9 cellular contexts compared by ENCODE assay signal in the genomic region with DNA sequence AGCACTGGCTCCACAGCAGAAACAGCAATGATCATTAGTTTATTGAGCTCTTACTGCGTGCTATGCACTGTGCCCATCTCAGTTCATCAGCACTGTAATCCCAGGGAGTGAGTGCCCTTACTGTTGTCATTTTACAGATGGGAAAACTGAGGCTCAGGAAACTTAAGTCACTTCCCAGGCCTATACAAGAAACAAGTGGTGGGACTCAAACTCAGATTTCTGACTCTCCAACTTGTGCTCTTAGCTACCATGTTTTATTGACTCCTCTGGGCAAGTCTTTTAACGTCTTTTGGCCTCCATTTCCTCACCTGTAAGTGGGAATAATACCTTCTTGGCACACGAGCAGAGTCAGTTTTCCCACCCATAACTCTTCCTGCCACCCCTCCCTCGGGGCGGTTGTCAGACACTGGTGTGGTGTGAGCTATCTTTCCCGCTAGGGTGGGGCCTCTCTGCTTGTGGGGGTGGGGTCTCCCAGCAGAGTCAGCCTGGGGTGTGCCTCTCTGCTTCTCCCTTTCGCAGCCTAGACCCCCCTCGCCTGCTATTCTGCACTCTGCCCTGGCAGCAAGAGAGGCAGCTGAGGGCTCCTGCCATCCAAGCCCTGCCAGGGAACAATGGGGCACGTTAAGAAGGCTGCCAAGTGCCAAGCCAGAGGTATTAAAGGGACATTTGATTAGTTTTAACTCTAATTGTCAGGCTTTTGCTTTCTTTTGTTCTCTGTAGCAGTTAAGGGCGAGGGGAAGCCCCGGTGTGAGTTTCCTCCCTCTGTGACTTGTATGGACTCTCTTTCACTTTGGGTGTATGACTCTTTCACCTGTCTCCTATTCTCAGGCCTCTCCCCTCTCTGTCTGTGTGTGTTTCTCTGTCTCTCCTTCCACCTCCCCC. TPM values are rescaled to one million over a fixed set of nuclear protein-coding genes. Genes with fewer than 3 reads are reported as not detected.
A peak's percentile ranks its signal among the peaks of the same experiment; 100 is the strongest.
DNase-seq lines count a peak whose midpoint lies in the region; ATAC-seq, FAIRE-seq and TF ChIP-seq lines count a peak whose summit lies in the region.
"Had no signal": no experiment of that assay in that cellular context is flagged by ENCODE, and none has a peak within 500 bp of the region (broad histone marks: within the 10 kb centered on the region; RNA-seq: fewer than 3 reads in every experiment).

No MANE protein-coding gene starts in this region.

- H3K9me3 Mint-ChIP-seq in GM23338 = no peaks in the 10 kb centered on the region
- H3K9me3 Mint-ChIP-seq in activated naive CD4-positive, alpha-beta T cell treated with anti-CD3 and anti-CD28 coated beads, Interleukin-2, amount 50 U/mL, for 72 hours = no peaks in the 10 kb centered on the region
- no peaks in the 10 kb centered on the region for H3K9me3 Mint-ChIP-seq in stimulated activated effector memory CD8-positive, alpha-beta T cell treated with anti-CD3 and anti-CD28 coated beads, Interleukin-12 subunit alpha, Interleukin-12 subunit beta, amount 100 ng/mL, for 72 hours

- peaks cover 3% of the 10 kb centered on the region; the same call in 1 of the 2 replicates for H3K79me2 ChIP-seq in GM23338 (replicated peaks; ENCODE audit: insufficient read depth)

- H2AFZ ChIP-seq in GM23338 = no peak overlapping the region

- H3K27ac Mint-ChIP-seq in GM23338 = no peak overlapping the region
- peak overlapping the region; percentile 86 to 93 for H3K27ac Mint-ChIP-seq in activated naive CD4-positive, alpha-beta T cell treated with anti-CD3 and anti-CD28 coated beads, Interleukin-2, amount 50 U/mL, for 72 hours
- peak overlapping the region; percentile 78 for H3K27ac Mint-ChIP-seq in stimulated activated effector memory CD8-positive, alpha-beta T cell treated with anti-CD3 and anti-CD28 coated beads, Interleukin-12 subunit alpha, Interleukin-12 subunit beta, amount 100 ng/mL, for 72 hours

- H3K27me3 Mint-ChIP-seq in GM23338 (ENCODE audit: insufficient read depth, low read depth, poor library complexity) = peaks cover 4% of the 10 kb centered on the region

- H3K4me3 Mint-ChIP-seq in GM23338 = no peak overlapping the region
- peak overlapping the region; percentile 71 for H3K4me3 Mint-ChIP-seq in stimulated activated effector memory CD8-positive, alpha-beta T cell treated with anti-CD3 and anti-CD28 coated beads, Interleukin-12 subunit alpha, Interleukin-12 subunit beta, amount 100 ng/mL, for 72 hours

- no peak for FAIRE-seq in H54 (lab: Jason Lieb, UNC)

- TF ChIP-seq CTCF in GM23338 (conservative IDR thresholded peaks at IDR 0.05; ENCODE audit: low read depth in 2 of 2) = no peak

- H3K4me1 Mint-ChIP-seq in GM23338 = peaks cover 37% of the 10 kb centered on the region
- peaks cover 85% of the 10 kb centered on the region for H3K4me1 Mint-ChIP-seq in stimulated activated effector memory CD8-positive, alpha-beta T cell treated with anti-CD3 and anti-CD28 coated beads, Interleukin-12 subunit alpha, Interleukin-12 subunit beta, amount 100 ng/mL, for 72 hours

- H4K20me1 ChIP-seq in GM23338 (replicated peaks; ENCODE audit: insufficient read depth) = no peaks in the 10 kb centered on the region

- H3K9me2 ChIP-seq in GM23338 (ENCODE audit: insufficient read depth) = no peaks in the 10 kb centered on the region

- TF ChIP-seq POLR2A in H54 (IDR thresholded peaks at IDR 0.05; ENCODE audit: low read depth, low read length) = no peak

- H3K4me3 ChIP-seq in GM23338 = no peak overlapping the region

- H3K36me3 Mint-ChIP-seq in GM23338 (ENCODE audit: low read depth) = no peaks in the 10 kb centered on the region
- peaks cover 13 to 53% of the 10 kb centered on the region in 2 donors for H3K36me3 Mint-ChIP-seq in activated naive CD4-positive, alpha-beta T cell treated with anti-CD3 and anti-CD28 coated beads, Interleukin-2, amount 50 U/mL, for 72 hours
- peaks cover 47% of the 10 kb centered on the region for H3K36me3 Mint-ChIP-seq in stimulated activated effector memory CD8-positive, alpha-beta T cell treated with anti-CD3 and anti-CD28 coated beads, Interleukin-12 subunit alpha, Interleukin-12 subunit beta, amount 100 ng/mL, for 72 hours

- H3F3A ChIP-seq in GM23338 (replicated peaks; ENCODE audit: low read depth) = no peaks in the 10 kb centered on the region

- no peaks in the 10 kb centered on the region for H3K27me3 ChIP-seq in GM23338 (ENCODE audit: insufficient read depth)

- peaks cover 13% of the 10 kb centered on the region; the same call in 1 of the 2 replicates for H3K4me1 ChIP-seq in GM23338 (ENCODE audit: insufficient read depth)

- peak; percentile 95 for ATAC-seq in GM18502 (IDR thresholded peaks at IDR 0.05; ENCODE audit: poor library complexity, unreplicated experiment)
- peak; percentile 59 for ATAC-seq in GM23338
- ATAC-seq in activated naive CD4-positive, alpha-beta T cell treated with anti-CD3 and anti-CD28 coated beads, Interleukin-2, amount 50 U/mL, for 72 hours = peak; percentile 69 to 76
- peak; percentile 76 for ATAC-seq in stimulated activated effector memory CD8-positive, alpha-beta T cell treated with anti-CD3 and anti-CD28 coated beads, Interleukin-12 subunit alpha, Interleukin-12 subunit beta, amount 100 ng/mL, for 72 hours

- H3K36me3 ChIP-seq in GM23338 (ENCODE audit: insufficient read depth) = no peaks in the 10 kb centered on the region

- H3K4me2 ChIP-seq in GM23338 = peak overlapping the region; percentile 66; the same call in 1 of the 2 replicates

- H3K27ac ChIP-seq in GM23338 (ENCODE audit: low read depth) = peak overlapping the region; percentile 55; the same call in 1 of the 2 replicates
- H3K27ac ChIP-seq: HL-60 had no signal

- DNase-seq in GM23338 (ENCODE audit: low spot score) (peak; percentile 25), NCI-H1105 treated with DMSO at 0.1 percent for 48 hours (lab: John Stamatoyannopoulos, UW) (peak; percentile 68), H54 (ENCODE audit: insufficient read length, low spot score) (no peak), NCI-H2227 treated with DMSO at 0.1 percent for 48 hours (lab: John Stamatoyannopoulos, UW) (no peak), NCI-H748 (lab: John Stamatoyannopoulos, UW; ENCODE audit: unreplicated experiment) (no peak)
- DNase-seq in activated naive CD4-positive, alpha-beta T cell treated with anti-CD3 and anti-CD28 coated beads, Interleukin-2, amount 50 U/mL, for 72 hours (ENCODE audit: low spot score in 2 of 2) = peak in 1 of 2 donors; percentile 38
- peak in 1 of 2 donors; percentile 63 for DNase-seq in stimulated activated effector memory CD8-positive, alpha-beta T cell treated with anti-CD3 and anti-CD28 coated beads, Interleukin-12 subunit alpha, Interleukin-12 subunit beta, amount 100 ng/mL, for 72 hours (ENCODE audit: low spot score in 2 of 2)

TF ChIP-seq in GM23338, 12 proteins besides CTCF, POLR2A, EP300 and RAD21 (continues in another document):
- TF ChIP-seq NANOG (IDR thresholded peaks at IDR 0.05; ENCODE audit: borderline replicate concordance) = no peak

RNA-seq across cellular contexts. Expression of a gene that starts 12.1 kb away (rescaled TPM):
- total RNA-seq in GM23338 (2014; rRNA removed; shearing (Covaris generic)) = 9.4 and 12.9 TPM in 2 replicates
- polyA plus RNA-seq in GM23338 (2016; fragmentation: Nextera tagmentation; extraction: Ambion mirVana) = 2.6 and 3.2 TPM in 2 replicates
- total RNA-seq in activated naive CD4-positive, alpha-beta T cell treated with anti-CD3 and anti-CD28 coated beads, Interleukin-2, amount 50 U/mL, for 72 hours = 10 to 100 TPM; 22.9 to 66.2 TPM

Comparison
In these comparisons a context has a peak if more than half of its experiments do, and no peak if none do; other contexts are left out.
1. DNase-seq: peak in GM23338 (single experiment) and NCI-H1105 treated with DMSO at 0.1 percent for 48 hours (single experiment); none in H54 (single experiment), NCI-H2227 treated with DMSO at 0.1 percent for 48 hours (single experiment) and NCI-H748 (single experiment).
2. Peak in every context shown above with its lines, with median percentiles within 50 percentile points of each other: ATAC-seq.